ENCODE assay signal across 9 cellular contexts in genomic region chr10:90930070-90930837, GRCh38. TPM values are rescaled to one million over a fixed set of nuclear protein-coding genes. Genes with fewer than 3 reads are reported as not detected.
DNase-seq lines count a peak whose midpoint lies in the region; ATAC-seq and TF ChIP-seq lines count a peak whose summit lies in the region.
"Had no signal": no experiment of that assay in that cellular context is flagged by ENCODE, and none has a peak within 500 bp of the region (broad histone marks: within the 10 kb centered on the region; RNA-seq: fewer than 3 reads in every experiment).

No MANE protein-coding gene starts in this region.

- H3K9me3 ChIP-seq in left ventricle myocardium inferior (replicated peaks) (no peaks in the 10 kb centered on the region), skeletal muscle satellite cell (replicated peaks; ENCODE audit: low read length) (no peaks in the 10 kb centered on the region)

- H3K27me3 ChIP-seq in GM23338 (ENCODE audit: insufficient read depth) (peaks cover 96% of the 10 kb centered on the region), left ventricle myocardium inferior (ENCODE audit: low read depth) (no peaks in the 10 kb centered on the region), skeletal muscle satellite cell (ENCODE audit: control insufficient read depth, insufficient read depth, low read length) (no peaks in the 10 kb centered on the region)

- H3K9me2 ChIP-seq in GM23338 (ENCODE audit: insufficient read depth): no peaks in the 10 kb centered on the region

- H3K79me2 ChIP-seq in GM23338 (replicated peaks; ENCODE audit: insufficient read depth): no peaks in the 10 kb centered on the region

- peaks cover 4% of the 10 kb centered on the region for H4K20me1 ChIP-seq in GM23338 (replicated peaks; ENCODE audit: insufficient read depth)

- peaks cover 99% of the 10 kb centered on the region for H3K27me3 Mint-ChIP-seq in GM23338 (ENCODE audit: insufficient read depth, low read depth, poor library complexity)

- no peaks in the 10 kb centered on the region for H3K36me3 ChIP-seq in GM23338 (ENCODE audit: insufficient read depth)
- H3K36me3 ChIP-seq in left ventricle myocardium inferior: no peaks in the 10 kb centered on the region
- H3K36me3 ChIP-seq in skeletal muscle satellite cell (ENCODE audit: insufficient read depth, low read length): no peaks in the 10 kb centered on the region

- H3K4me1 ChIP-seq in GM23338 (ENCODE audit: insufficient read depth) (peaks cover 26% of the 10 kb centered on the region), left ventricle myocardium inferior (peaks cover 37% of the 10 kb centered on the region), skeletal muscle satellite cell (ENCODE audit: control insufficient read depth, insufficient read depth, low read length) (peaks cover 45% of the 10 kb centered on the region)

- no peaks in the 10 kb centered on the region for H3K36me3 Mint-ChIP-seq in GM23338 (ENCODE audit: low read depth)

- DNase-seq in GM23338 (ENCODE audit: low spot score) (peak; percentile 69), T1000 (lab: John Stamatoyannopoulos, UW) (peak; percentile 50), left ventricle myocardium inferior (peak; percentile 24), NCI-H1048 (lab: John Stamatoyannopoulos, UW) (no peak), inferior parietal cortex (ENCODE audit: extremely low spot score) (no peak)
- DNase-seq: OCI-M1 had no signal

- peak overlapping the region; percentile 41; the same call in 1 of the 2 replicates for H3K27ac ChIP-seq in GM23338 (ENCODE audit: low read depth)
- peak overlapping the region; percentile 93 for H3K27ac ChIP-seq in left ventricle myocardium inferior (replicated peaks)

- no peak overlapping the region for H3K27ac Mint-ChIP-seq in GM23338

- H3K9ac ChIP-seq in skeletal muscle satellite cell (ENCODE audit: low read depth, low read length): peak overlapping the region; percentile 86

- H3K4me1 Mint-ChIP-seq in GM23338: peaks cover 27% of the 10 kb centered on the region

- H3K4me3 Mint-ChIP-seq in GM23338: peak overlapping the region; percentile 45

- no peak for TF ChIP-seq CTCF in GM23338 (conservative IDR thresholded peaks at IDR 0.05; ENCODE audit: low read depth in 2 of 2)
- no peak for TF ChIP-seq CTCF in left ventricle myocardium inferior (IDR thresholded peaks at IDR 0.05; ENCODE audit: borderline replicate concordance)

- ATAC-seq in GM23338 (peak; percentile 79), HG02885 (IDR thresholded peaks at IDR 0.05; ENCODE audit: poor library complexity, unreplicated experiment) (no peak), HG02970 (IDR thresholded peaks at IDR 0.05; ENCODE audit: low FRiP score, unreplicated experiment) (no peak)

- H3K9me3 Mint-ChIP-seq in GM23338: no peaks in the 10 kb centered on the region

- peak overlapping the region; percentile 31 for H3K4me3 ChIP-seq in GM23338
- peak overlapping the region; percentile 24 for H3K4me3 ChIP-seq in left ventricle myocardium inferior
- H3K4me3 ChIP-seq in skeletal muscle satellite cell (ENCODE audit: low read length): peak overlapping the region; percentile 49

- intact Hi-C loops in left ventricle myocardium inferior (cut with micrococcal nuclease): no loop called here

- no peak overlapping the region for H2AFZ ChIP-seq in GM23338

- peak overlapping the region; percentile 66 for H3K4me2 ChIP-seq in GM23338
- peak overlapping the region; percentile 70 for H3K4me2 ChIP-seq in skeletal muscle satellite cell (ENCODE audit: low read length)

- peaks cover 6% of the 10 kb centered on the region for H3F3A ChIP-seq in GM23338 (replicated peaks; ENCODE audit: low read depth)

TF ChIP-seq in GM23338, 12 proteins besides CTCF, POLR2A, EP300 and RAD21 (continues in another document):
- TF ChIP-seq ZNF114 (CRISPR knock-in tag; IDR thresholded peaks at IDR 0.05) (no peak), STAT1 (IDR thresholded peaks at IDR 0.05; ENCODE audit: unreplicated experiment) (no peak), CREB1 (CRISPR knock-in tag; IDR thresholded peaks at IDR 0.05; ENCODE audit: low read depth) (no peak), JUNB (IDR thresholded peaks at IDR 0.05; ENCODE audit: unreplicated experiment) (no peak), EZH2phosphoT487 (IDR thresholded peaks at IDR 0.05; ENCODE audit: unreplicated experiment) (no peak), NANOG (IDR thresholded peaks at IDR 0.05; ENCODE audit: borderline replicate concordance) (no peak), POLR2AphosphoS5 (IDR thresholded peaks at IDR 0.05; ENCODE audit: low read depth) (no peak)
- TF ChIP-seq, protein P1, sequence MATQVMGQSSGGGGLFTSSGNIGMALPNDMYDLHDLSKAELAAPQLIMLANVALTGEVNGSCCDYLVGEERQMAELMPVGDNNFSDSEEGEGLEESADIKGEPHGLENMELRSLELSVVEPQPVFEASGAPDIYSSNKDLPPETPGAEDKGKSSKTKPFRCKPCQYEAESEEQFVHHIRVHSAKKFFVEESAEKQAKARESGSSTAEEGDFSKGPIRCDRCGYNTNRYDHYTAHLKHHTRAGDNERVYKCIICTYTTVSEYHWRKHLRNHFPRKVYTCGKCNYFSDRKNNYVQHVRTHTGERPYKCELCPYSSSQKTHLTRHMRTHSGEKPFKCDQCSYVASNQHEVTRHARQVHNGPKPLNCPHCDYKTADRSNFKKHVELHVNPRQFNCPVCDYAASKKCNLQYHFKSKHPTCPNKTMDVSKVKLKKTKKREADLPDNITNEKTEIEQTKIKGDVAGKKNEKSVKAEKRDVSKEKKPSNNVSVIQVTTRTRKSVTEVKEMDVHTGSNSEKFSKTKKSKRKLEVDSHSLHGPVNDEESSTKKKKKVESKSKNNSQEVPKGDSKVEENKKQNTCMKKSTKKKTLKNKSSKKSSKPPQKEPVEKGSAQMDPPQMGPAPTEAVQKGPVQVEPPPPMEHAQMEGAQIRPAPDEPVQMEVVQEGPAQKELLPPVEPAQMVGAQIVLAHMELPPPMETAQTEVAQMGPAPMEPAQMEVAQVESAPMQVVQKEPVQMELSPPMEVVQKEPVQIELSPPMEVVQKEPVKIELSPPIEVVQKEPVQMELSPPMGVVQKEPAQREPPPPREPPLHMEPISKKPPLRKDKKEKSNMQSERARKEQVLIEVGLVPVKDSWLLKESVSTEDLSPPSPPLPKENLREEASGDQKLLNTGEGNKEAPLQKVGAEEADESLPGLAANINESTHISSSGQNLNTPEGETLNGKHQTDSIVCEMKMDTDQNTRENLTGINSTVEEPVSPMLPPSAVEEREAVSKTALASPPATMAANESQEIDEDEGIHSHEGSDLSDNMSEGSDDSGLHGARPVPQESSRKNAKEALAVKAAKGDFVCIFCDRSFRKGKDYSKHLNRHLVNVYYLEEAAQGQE (IDR thresholded peaks at IDR 0.05; ENCODE audit: unreplicated experiment): no peak
- TF ChIP-seq, protein P2, sequence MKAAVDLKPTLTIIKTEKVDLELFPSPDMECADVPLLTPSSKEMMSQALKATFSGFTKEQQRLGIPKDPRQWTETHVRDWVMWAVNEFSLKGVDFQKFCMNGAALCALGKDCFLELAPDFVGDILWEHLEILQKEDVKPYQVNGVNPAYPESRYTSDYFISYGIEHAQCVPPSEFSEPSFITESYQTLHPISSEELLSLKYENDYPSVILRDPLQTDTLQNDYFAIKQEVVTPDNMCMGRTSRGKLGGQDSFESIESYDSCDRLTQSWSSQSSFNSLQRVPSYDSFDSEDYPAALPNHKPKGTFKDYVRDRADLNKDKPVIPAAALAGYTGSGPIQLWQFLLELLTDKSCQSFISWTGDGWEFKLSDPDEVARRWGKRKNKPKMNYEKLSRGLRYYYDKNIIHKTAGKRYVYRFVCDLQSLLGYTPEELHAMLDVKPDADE (IDR thresholded peaks at IDR 0.05): no peak

RNA-seq across cellular contexts. Expression of gene ANKRD1, which starts 9.4 kb away (rescaled TPM):
- total RNA-seq in GM23338 (2014; rRNA removed; shearing (Covaris generic)): not detected in 2 replicates
- polyA plus RNA-seq in GM23338 (2016; fragmentation: Nextera tagmentation; extraction: Ambion mirVana): 0.10 TPM in 1 of 2 replicates, not detected in the other
- 2,047 TPM for total RNA-seq in left ventricle myocardium inferior
- total RNA-seq in skeletal muscle satellite cell (2012; rRNA removed): 8.9 and 118 TPM in 2 replicates

RNA-seq across cellular contexts. Expression of gene RPP30, which starts 58.5 kb away (rescaled TPM):
- 74.1 and 89.7 TPM in 2 replicates for total RNA-seq in GM23338 (2014; rRNA removed; shearing (Covaris generic))
- polyA plus RNA-seq in GM23338 (2016; fragmentation: Nextera tagmentation; extraction: Ambion mirVana): 139 and 142 TPM in 2 replicates
- total RNA-seq in left ventricle myocardium inferior: 31.6 TPM
- total RNA-seq in skeletal muscle satellite cell (2012; rRNA removed): 50.4 and 56.1 TPM in 2 replicates

Comparison
In these comparisons a context has a peak if more than half of its experiments do, and no peak if none do; other contexts are left out.
1. DNase-seq: peak in GM23338 (single experiment), T1000 (single experiment) and left ventricle myocardium inferior (single experiment); none in NCI-H1048 (single experiment) and inferior parietal cortex (single experiment).
2. RNA of gene ANKRD1, which starts 9.4 kb away (total RNA-seq): 2,047 TPM in left ventricle myocardium inferior (single experiment); not detected in GM23338; every median in the first group is over 1,000 times any median in the second.
3. Peak in every context shown above with its lines, with median percentiles within 50 percentile points of each other: H3K4me3 ChIP-seq.